Comparison of ENCODE assay signal across 22 cellular contexts in genomic region chr6:31781244-31782125, GRCh38. TPM values are rescaled to one million over a fixed set of nuclear protein-coding genes. Genes with fewer than 3 reads are reported as not detected.
DNase-seq lines count a peak whose midpoint lies in the region; ATAC-seq and TF ChIP-seq lines count a peak whose summit lies in the region.
"Had no signal": no experiment of that assay in that cellular context is flagged by ENCODE, and none has a peak within 500 bp of the region (broad histone marks: within the 10 kb centered on the region; RNA-seq: fewer than 3 reads in every experiment).

No MANE protein-coding gene starts in this region.

- no peak overlapping the region for H3K23ac ChIP-seq in IMR-90 (ENCODE audit: low read depth, low read length)

- no peak overlapping the region for H3K9ac ChIP-seq in IMR-90 (ENCODE audit: low read depth, low read length)
- H3K9ac ChIP-seq: BLaER1 had no signal

- H3K18ac ChIP-seq in IMR-90 (ENCODE audit: low read depth, low read length): no peak overlapping the region

- H3K9me3 Mint-ChIP-seq in Calu3 (ENCODE audit: low read depth, unreplicated experiment) (no peaks in the 10 kb centered on the region), nephron progenitor cell (no peaks in the 10 kb centered on the region)
- H3K9me3 Mint-ChIP-seq: CD4-positive, CD25-positive, alpha-beta regulatory T cell; IgD-negative memory B cell had no signal

- no peak overlapping the region for H2AK5ac ChIP-seq in IMR-90 (ENCODE audit: low read depth, low read length)

- no peak overlapping the region for H2BK20ac ChIP-seq in IMR-90 (ENCODE audit: low read depth, low read length)

- H3K4ac ChIP-seq in IMR-90 (ENCODE audit: low read depth, low read length): no peak overlapping the region

- POLR2A ChIA-PET in IMR-90 (lab: Charles Lee; ENCODE audit: unreplicated experiment): no interaction called here

- H3K4me3 Mint-ChIP-seq in Calu3 (ENCODE audit: low read depth, unreplicated experiment): no peak overlapping the region
- no peak overlapping the region for H3K4me3 Mint-ChIP-seq in nephron progenitor cell
- H3K4me3 Mint-ChIP-seq: CD4-positive, CD25-positive, alpha-beta regulatory T cell had no signal

- H2BK15ac ChIP-seq in IMR-90 (ENCODE audit: low read depth, low read length): no peak overlapping the region

- WGBS in IMR-90 (ENCODE audit: extremely low coverage in 2 of 2, insufficient read length in 1 of 2), 2 experiments: 100% methylated on average over 4 of the region's 23 CpGs; no CpG with 5 or more reads in 1 of the 2 experiments
- WGBS in tibial nerve, 2 donors: 88 to 91% methylated on average over 15 to 16 of the region's 23 CpGs

- BruUV-seq in Calu3 (replicated peaks; lab: Mats Ljungman, UMichigan): no TSS peak
- BruUV-seq in IMR-90 (replicated peaks; lab: Mats Ljungman, UMichigan): no TSS peak

- H3K4me1 Mint-ChIP-seq in Calu3 (ENCODE audit: low read depth, unreplicated experiment) (peaks cover 15% of the 10 kb centered on the region), nephron progenitor cell (peaks cover 14% of the 10 kb centered on the region)

- TF ChIP-seq EP300 in tibial nerve (IDR thresholded peaks at IDR 0.05): no peak

- H2AK9ac ChIP-seq in IMR-90 (replicated peaks; ENCODE audit: low read depth, low read length, poor library complexity): no peak overlapping the region

- H3K4me1 ChIP-seq in IMR-90 (ENCODE audit: control insufficient read depth, insufficient read depth, low read length) (peaks cover 10% of the 10 kb centered on the region), tibial nerve (peaks cover 0 to 10% (median 9%) of the 10 kb centered on the region in 4 donors)

- TF ChIP-seq CTCF in Calu3 (IDR thresholded peaks at IDR 0.05; ENCODE audit: unreplicated experiment) (no peak), IMR-90 (conservative IDR thresholded peaks at IDR 0.05; ENCODE audit: low read depth, low read length) (no peak), nephron progenitor cell (IDR thresholded peaks at IDR 0.05) (no peak), tibial nerve (IDR thresholded peaks at IDR 0.05) (no peak)

- no peak overlapping the region for H4K5ac ChIP-seq in IMR-90 (ENCODE audit: low read depth, low read length)

- no peak overlapping the region for H3K4me3 ChIP-seq in IMR-90 (ENCODE audit: insufficient read depth, low read depth, low read length)
- H3K4me3 ChIP-seq in tibial nerve: no peak overlapping the region
- H3K4me3 ChIP-seq: BLaER1, HAP-1, SJSA1 had no signal

- no peak overlapping the region for H2BK5ac ChIP-seq in IMR-90 (ENCODE audit: low read depth, low read length, poor library complexity, severe bottlenecking)

- CTCF ChIA-PET in Calu3 (lab: Charles Lee): no interaction called here
- CTCF ChIA-PET in IMR-90 (lab: Yijun Ruan, JAX): interaction anchor here (1.4 kb wide), 1 partner anchor 10 kb away, joined by 3 read pairs; no protein-coding TSS in a partner anchor

- no peak overlapping the region for H3K56ac ChIP-seq in IMR-90 (ENCODE audit: extremely low read depth, insufficient read depth, low read length)

- H4K8ac ChIP-seq in IMR-90 (ENCODE audit: low read depth in 2 of 2, low read length in 2 of 2): no peak overlapping the region

- no peaks in the 10 kb centered on the region for H3K27me3 Mint-ChIP-seq in Calu3 (ENCODE audit: unreplicated experiment)
- H3K27me3 Mint-ChIP-seq in nephron progenitor cell (ENCODE audit: low read depth, poor library complexity): no peaks in the 10 kb centered on the region
- H3K27me3 Mint-ChIP-seq: IgD-negative memory B cell had no signal

- H3K14ac ChIP-seq in IMR-90 (replicated peaks; ENCODE audit: low read depth, low read length): no peak overlapping the region

- H3K9me3 ChIP-seq in IMR-90 (ENCODE audit: control insufficient read depth, insufficient read depth, low read length) (no peaks in the 10 kb centered on the region), tibial nerve (no peaks in the 10 kb centered on the region)
- H3K9me3 ChIP-seq: BLaER1, HAP-1, SJSA1 had no signal

- no peak for TF ChIP-seq RAD21 in IMR-90 (IDR thresholded peaks at IDR 0.05; ENCODE audit: low read length)

- no peak overlapping the region for H3K4me2 ChIP-seq in IMR-90 (ENCODE audit: low read depth, low read length)
- H3K4me2 ChIP-seq: BLaER1 had no signal

- ATAC-seq in IMR-90 (ENCODE audit: low read depth) (no peak), GM21390 (IDR thresholded peaks at IDR 0.05; ENCODE audit: unreplicated experiment) (no peak)
- ATAC-seq: PC-3 had no signal

- 0 out of 2 replicates have a peak, but pooled peaks cover 8% of the 10 kb centered on the region for H3K9me1 ChIP-seq in IMR-90 (ENCODE audit: insufficient read depth, low read length)

- in situ Hi-C loops in IMR-90 (cut with MboI; ENCODE audit: low sequenced_read_pairs): no loop called here

- H3K36me3 ChIP-seq in IMR-90 (ENCODE audit: control insufficient read depth, insufficient read depth, low read length): peaks cover 68% of the 10 kb centered on the region
- peaks cover 0 to 89% (median 29%) of the 10 kb centered on the region in 3 donors for H3K36me3 ChIP-seq in tibial nerve

- no peak for TF ChIP-seq POLR2A in IMR-90 (IDR thresholded peaks at IDR 0.05; ENCODE audit: low read depth, low read length)
- TF ChIP-seq POLR2A in tibial nerve (IDR thresholded peaks at IDR 0.05): no peak

- H3K79me1 ChIP-seq in IMR-90 (ENCODE audit: low read depth in 1 of 2, low read length in 2 of 2): peaks cover 0 to 8% of the 10 kb centered on the region in 2 experiments; a peak in 1 of 4 replicates

- H4K91ac ChIP-seq in IMR-90 (ENCODE audit: insufficient read depth, low read depth, low read length): no peak overlapping the region

- H3K27ac ChIP-seq in IMR-90 (ENCODE audit: insufficient read depth, low read length) (no peak overlapping the region), tibial nerve (no peak overlapping the region)
- H3K27ac ChIP-seq: BLaER1, SJSA1 had no signal

- H3K27ac Mint-ChIP-seq in Calu3 (ENCODE audit: unreplicated experiment) (peak overlapping the region; percentile 15), nephron progenitor cell (peak overlapping the region; percentile 68)
- H3K27ac Mint-ChIP-seq: IgD-negative memory B cell had no signal

- peaks cover 99% of the 10 kb centered on the region for H3K36me3 Mint-ChIP-seq in Calu3 (ENCODE audit: insufficient read depth, unreplicated experiment)
- peaks cover 28% of the 10 kb centered on the region for H3K36me3 Mint-ChIP-seq in nephron progenitor cell (ENCODE audit: low read depth)

- H2AFZ ChIP-seq in IMR-90 (replicated peaks; ENCODE audit: low read length, poor library complexity): peak overlapping the region; percentile 32

- H2BK120ac ChIP-seq in IMR-90 (ENCODE audit: low read depth, low read length): no peak overlapping the region

- H4K20me1 ChIP-seq in IMR-90 (ENCODE audit: insufficient read depth, low read length): no peaks in the 10 kb centered on the region

- intact Hi-C loops in Calu3 (cut with micrococcal nuclease; ENCODE audit: unreplicated experiment) (no loop called here), IMR-90 (cut with micrococcal nuclease) (no loop called here)

- dilution Hi-C loops in IMR-90 (cut with HindIII; ENCODE audit: low sequenced_read_pairs, unreplicated experiment): no loop called here

- no peak for DNase-seq in Calu3
- DNase-seq in IMR-90: no peak
- DNase-seq in nephron progenitor cell: no peak
- no peak for DNase-seq in stimulated activated CD4-positive, alpha-beta T cell treated with anti-CD3 and anti-CD28 coated beads, Interleukin-12 subunit alpha, Interleukin-12 subunit beta, amount 100 ng/mL, for 4 hours
- no peak for DNase-seq in tibial nerve (ENCODE audit: low spot score in 2 of 2)
- DNase-seq: CD4-positive, CD25-positive, alpha-beta regulatory T cell; GOT3; NCI-H1048; NCI-H1417; NCI-H1694; NCI-H2029 treated with DMSO at 0.1 percent for 48 hours; NCI-H446 treated with DMSO at 0.1 percent for 48 hours; NCI-H526; NCI-H82; NK-92 treated with Interleukin-12 subunit alpha and Interleukin-12 subunit beta, amount 100 ng/mL, for 24 hours; PC-3; Right ventricle myocardium superior had no signal

- H3K27me3 ChIP-seq in IMR-90 (ENCODE audit: control insufficient read depth, insufficient read depth, low read length): no peaks in the 10 kb centered on the region
- H3K27me3 ChIP-seq in tibial nerve: no peaks in the 10 kb centered on the region
- H3K27me3 ChIP-seq: BLaER1, SJSA1 had no signal

TF ChIP-seq in IMR-90, 13 proteins besides CTCF, POLR2A, EP300 and RAD21 (continues in another document):
- no peak for TF ChIP-seq RFX5 (IDR thresholded peaks at IDR 0.05; ENCODE audit: low read depth, low read length)
- no peak for TF ChIP-seq MAFK (IDR thresholded peaks at IDR 0.05; ENCODE audit: low read depth, low read length)

RNA-seq across cellular contexts. Expression of gene VWA7, which starts 4.4 kb away (rescaled TPM):
- total RNA-seq in Calu3 (2022) (22.1 and 37.6 TPM in 2 replicates), IMR-90 (2012; rRNA removed) (under 0.01 and 0.28 TPM in 2 replicates), tibial nerve (under 1 TPM; 0.21 to 0.66 (median 0.35) TPM)
- 1.0 and 1.4 TPM in 2 replicates for polyA plus RNA-seq in IMR-90 (2012; rRNA removed)
- polyA plus RNA-seq in IMR-90 (2012; cell fraction: cytosol; rRNA removed): 0.60 and 1.2 TPM in 2 replicates
- polyA plus RNA-seq in IMR-90 (2012; cell fraction: nucleus; rRNA removed; ENCODE audit: low replicate concordance): 3.1 and 4.5 TPM in 2 replicates
- total RNA-seq: SJSA1 had no signal

RNA-seq across cellular contexts. Expression of gene VARS1, which starts 14.1 kb away (rescaled TPM):
- 316 and 331 TPM in 2 replicates for total RNA-seq in Calu3 (2022)
- 32.2 and 41.2 TPM in 2 replicates for total RNA-seq in IMR-90 (2012; rRNA removed)
- 39.6 and 42.0 TPM in 2 replicates for polyA plus RNA-seq in IMR-90 (2012; rRNA removed)
- 25.0 and 31.3 TPM in 2 replicates for polyA plus RNA-seq in IMR-90 (2012; cell fraction: cytosol; rRNA removed)
- polyA plus RNA-seq in IMR-90 (2012; cell fraction: nucleus; rRNA removed; ENCODE audit: low replicate concordance): 49.4 and 162 TPM in 2 replicates
- 10 to 100 TPM; 40.8 to 58.6 (median 50.1) TPM for total RNA-seq in tibial nerve

RNA-seq across cellular contexts. Expression of gene SAPCD1, which starts 19.0 kb away (rescaled TPM):
- 26.6 and 30.3 TPM in 2 replicates for total RNA-seq in Calu3 (2022)
- total RNA-seq in IMR-90 (2012; rRNA removed): not detected in 2 replicates
- 2.2 and 2.3 TPM in 2 replicates for polyA plus RNA-seq in IMR-90 (2012; rRNA removed)
- 0.27 and 1.1 TPM in 2 replicates for polyA plus RNA-seq in IMR-90 (2012; cell fraction: cytosol; rRNA removed)
- polyA plus RNA-seq in IMR-90 (2012; cell fraction: nucleus; rRNA removed; ENCODE audit: low replicate concordance): 24.2 and 40.1 TPM in 2 replicates
- total RNA-seq in tibial nerve: 1 to 10 TPM in 3 of 4 donors, not detected in 1; 1.5 to 5.5 (median 4.8) TPM
- polyA plus RNA-seq: CD4-positive, CD25-positive, alpha-beta regulatory T cell; IgD-negative memory B cell had no signal

RNA-seq across cellular contexts. Expression of gene LSM2, which starts 25.3 kb away (rescaled TPM):
- total RNA-seq in Calu3 (2022) (126 and 144 TPM in 2 replicates), IMR-90 (2012; rRNA removed) (48.0 and 56.3 TPM in 2 replicates), tibial nerve (10 to 100 TPM; 23.9 to 31.8 (median 28.4) TPM)
- polyA plus RNA-seq in IMR-90 (2012; rRNA removed): 55.0 and 61.0 TPM in 2 replicates
- polyA plus RNA-seq in IMR-90 (2012; cell fraction: cytosol; rRNA removed): 54.6 and 56.8 TPM in 2 replicates
- 13.0 and 15.1 TPM in 2 replicates for polyA plus RNA-seq in IMR-90 (2012; cell fraction: nucleus; rRNA removed; ENCODE audit: low replicate concordance)

RNA-seq across cellular contexts. Expression of gene HSPA1L, which starts 33.6 kb away (rescaled TPM):
- total RNA-seq in Calu3 (2022) (4.2 and 4.3 TPM in 2 replicates), IMR-90 (2012; rRNA removed) (1.3 and 1.4 TPM in 2 replicates), tibial nerve (1 to 10 TPM in 2 of 4 donors, under 1 TPM in 2; 0.20 to 2.4 (median 1.2) TPM)
- 0.97 and 1.0 TPM in 2 replicates for polyA plus RNA-seq in IMR-90 (2012; rRNA removed)
- 0.45 and 0.54 TPM in 2 replicates for polyA plus RNA-seq in IMR-90 (2012; cell fraction: cytosol; rRNA removed)
- polyA plus RNA-seq in IMR-90 (2012; cell fraction: nucleus; rRNA removed; ENCODE audit: low replicate concordance): 0.27 and 0.68 TPM in 2 replicates

Comparison
In these comparisons a context has a peak if more than half of its experiments do, and no peak if none do; other contexts are left out.
1. RNA of gene VWA7, which starts 4.4 kb away (total RNA-seq): 22.1 to 37.6 TPM in Calu3; 0.21 to 0.66 TPM in tibial nerve and under 0.01 to 0.28 TPM in IMR-90; every median in the first group is over 10 times any median in the second.